In the genomic region with DNA sequence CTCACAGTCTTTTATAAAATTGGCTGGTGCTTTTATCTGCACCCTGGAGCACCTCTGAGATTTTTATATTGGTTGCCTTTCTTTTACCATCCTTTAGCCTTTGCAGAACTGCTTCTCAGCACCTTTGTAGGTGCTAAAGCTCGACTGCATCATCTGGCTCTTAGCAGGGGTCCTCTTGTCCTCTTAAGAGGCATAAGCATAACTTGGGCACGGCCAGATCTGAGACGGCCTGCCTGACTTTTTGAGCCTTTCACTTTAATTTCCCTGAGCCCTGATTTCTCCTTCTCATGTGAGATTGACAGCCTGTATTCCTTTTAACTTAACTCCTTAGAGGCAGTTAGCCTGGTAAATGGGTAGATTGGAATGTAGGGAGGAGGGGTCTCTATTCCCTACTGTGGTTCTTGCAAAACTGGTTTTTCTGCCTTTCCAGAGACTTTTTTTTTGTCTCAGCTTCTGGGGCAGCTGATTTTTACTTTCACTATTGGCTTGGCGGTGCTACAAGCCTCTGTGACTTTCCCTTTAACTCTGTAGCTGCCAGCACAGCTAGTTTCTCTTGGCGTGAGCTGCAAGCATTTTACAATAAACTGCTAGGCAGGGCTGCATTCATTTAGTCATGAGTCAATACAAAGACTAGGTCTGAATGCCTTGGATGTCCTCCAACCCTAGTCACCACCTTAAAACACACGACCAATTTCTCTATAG, we compare ENCODE assay signal across 8 cellular contexts. TPM values are rescaled to one million over a fixed set of nuclear protein-coding genes. Genes with fewer than 3 reads are reported as not detected.
DNase-seq lines count a peak whose midpoint lies in the region; ATAC-seq and TF ChIP-seq lines count a peak whose summit lies in the region.

No MANE protein-coding gene starts in this region.

- intact Hi-C loops in activated naive CD4-positive, alpha-beta T cell treated with anti-CD3 and anti-CD28 coated beads for 36 hours (cut with micrococcal nuclease), result loop anchor here (5.0 kb wide), 1 partner anchor 1053 kb away; no protein-coding TSS in a partner anchor

- peak; percentile 70 for ATAC-seq in HG02884 (IDR thresholded peaks at IDR 0.05; ENCODE audit: unreplicated experiment)

- DNase-seq in activated naive CD4-positive, alpha-beta T cell treated with anti-CD3 and anti-CD28 coated beads for 36 hours, result peak; percentile 52
- no peak for DNase-seq in activated naive CD4-positive, alpha-beta T cell (lab: John Stamatoyannopoulos, UW)
- DNase-seq in NCI-H510A treated with DMSO at 0.1 percent for 48 hours (lab: John Stamatoyannopoulos, UW) (peak; percentile 79), kidney epithelial cell (ENCODE audit: low read depth) (peak; percentile 26), stromal cell of bone marrow (ENCODE audit: low read depth) (peak; percentile 49), cortex of kidney (lab: John Stamatoyannopoulos, UW) (no peak)

- peaks cover 26% of the 10 kb centered on the region for H3K9me3 Mint-ChIP-seq in activated naive CD4-positive, alpha-beta T cell treated with anti-CD3 and anti-CD28 coated beads for 36 hours
- H3K9me3 Mint-ChIP-seq in brain, result peaks cover 21 to 40% (median 34%) of the 10 kb centered on the region in 5 experiments

- H3K4me3 ChIP-seq in kidney epithelial cell (ENCODE audit: low read depth, low read length), result peak overlapping the region; percentile 13

- peak overlapping the region; percentile 70 for H3K27ac Mint-ChIP-seq in activated naive CD4-positive, alpha-beta T cell treated with anti-CD3 and anti-CD28 coated beads for 36 hours
- peak overlapping the region; percentile 70 to 97 (median 91) for H3K27ac Mint-ChIP-seq in brain

- peaks cover 21% of the 10 kb centered on the region for H3K4me1 Mint-ChIP-seq in activated naive CD4-positive, alpha-beta T cell treated with anti-CD3 and anti-CD28 coated beads for 36 hours (ENCODE audit: low read depth)
- H3K4me1 Mint-ChIP-seq in brain, result peaks cover 18% of the 10 kb centered on the region

- CTCF ChIA-PET in activated naive CD4-positive, alpha-beta T cell treated with anti-CD3 and anti-CD28 coated beads for 36 hours (lab: Charles Lee), result interaction anchor here (0.7 to 4.2 kb wide), 3 partner anchors 12 to 99 kb away, joined by 3 to 18 read pairs (median 9); partner anchors contain the start of gene ZPBP

- no peaks in the 10 kb centered on the region for H3K27me3 Mint-ChIP-seq in activated naive CD4-positive, alpha-beta T cell treated with anti-CD3 and anti-CD28 coated beads for 36 hours (ENCODE audit: low read depth)
- peaks cover 5% of the 10 kb centered on the region for H3K27me3 Mint-ChIP-seq in brain

- peak overlapping the region; percentile 81 for H3K4me3 Mint-ChIP-seq in activated naive CD4-positive, alpha-beta T cell treated with anti-CD3 and anti-CD28 coated beads for 36 hours
- peak overlapping the region; percentile 65 to 88 (median 78) for H3K4me3 Mint-ChIP-seq in brain

- no peaks in the 10 kb centered on the region for H3K36me3 Mint-ChIP-seq in activated naive CD4-positive, alpha-beta T cell treated with anti-CD3 and anti-CD28 coated beads for 36 hours (ENCODE audit: low read depth)
- no peaks in the 10 kb centered on the region for H3K36me3 Mint-ChIP-seq in brain

- no peaks in the 10 kb centered on the region for H3K27me3 ChIP-seq in kidney epithelial cell (ENCODE audit: control insufficient read depth, insufficient read depth, low read length)

- TF ChIP-seq CTCF in brain (conservative IDR thresholded peaks at IDR 0.05), result no peak
- TF ChIP-seq CTCF in kidney epithelial cell (IDR thresholded peaks at IDR 0.05; ENCODE audit: insufficient read depth, low read length, poor library complexity, severe bottlenecking), result no peak

- H3K36me3 ChIP-seq in kidney epithelial cell (ENCODE audit: control insufficient read depth, insufficient read depth, low read length), result no peaks in the 10 kb centered on the region

RNA-seq across cellular contexts. Expression of gene ZPBP, which starts 24.0 kb away (rescaled TPM):
- not detected for total RNA-seq in activated naive CD4-positive, alpha-beta T cell treated with anti-CD3 and anti-CD28 coated beads for 36 hours
- not detected for polyA plus RNA-seq in brain (ENCODE audit: insufficient read depth, low read depth, low replicate concordance)
- total RNA-seq in kidney epithelial cell, result 0.13 TPM in 1 of 2 replicates, not detected in the other

Comparison
In these comparisons a context has a peak if more than half of its experiments do, and no peak if none do; other contexts are left out.
1. DNase-seq: peak in activated naive CD4-positive, alpha-beta T cell treated with anti-CD3 and anti-CD28 coated beads for 36 hours (single experiment), NCI-H510A treated with DMSO at 0.1 percent for 48 hours (single experiment), kidney epithelial cell (single experiment) and stromal cell of bone marrow (single experiment); none in activated naive CD4-positive, alpha-beta T cell (0 of 4) and cortex of kidney (single experiment).